8 cellular contexts compared by ENCODE assay signal in genomic region chr18:76491801-76492668, GRCh38. TPM values are rescaled to one million over a fixed set of nuclear protein-coding genes. Genes with fewer than 3 reads are reported as not detected.
DNase-seq lines count a peak whose midpoint lies in the region; ATAC-seq and TF ChIP-seq lines count a peak whose summit lies in the region.

No MANE protein-coding gene starts in this region.

- H3K27me3 ChIP-seq in muscle layer of duodenum (ENCODE audit: low read depth, low read length) = no peaks in the 10 kb centered on the region

- peaks cover 28% of the 10 kb centered on the region for H3K4me1 Mint-ChIP-seq in activated CD8-positive, alpha-beta T cell treated with anti-CD3 and anti-CD28 coated beads for 36 hours (ENCODE audit: low read depth)
- H3K4me1 Mint-ChIP-seq in type B pancreatic cell (ENCODE audit: unreplicated experiment) = peaks cover 37% of the 10 kb centered on the region

- POLR2A ChIA-PET in activated CD8-positive, alpha-beta T cell treated with anti-CD3 and anti-CD28 coated beads for 36 hours (lab: Charles Lee) = interaction anchor here (1.0 kb wide), 1 partner anchor 41 kb away, joined by 3 read pairs; no protein-coding TSS in a partner anchor

- intact Hi-C loops in activated CD8-positive, alpha-beta T cell treated with anti-CD3 and anti-CD28 coated beads for 36 hours (cut with micrococcal nuclease) = no loop called here

- H3K4me3 ChIP-seq in LNCaP clone FGC (ENCODE audit: low read depth, low read length) (peak overlapping the region; percentile 49), muscle layer of duodenum (ENCODE audit: low read depth in 1 of 2, low read length in 2 of 2) (peak overlapping the region; percentile 74 to 96)

- peak overlapping the region; percentile 90 for H3K4me3 Mint-ChIP-seq in activated CD8-positive, alpha-beta T cell treated with anti-CD3 and anti-CD28 coated beads for 36 hours
- H3K4me3 Mint-ChIP-seq in type B pancreatic cell = peak overlapping the region; percentile 89

- peaks cover 3% of the 10 kb centered on the region for H3K36me3 Mint-ChIP-seq in activated CD8-positive, alpha-beta T cell treated with anti-CD3 and anti-CD28 coated beads for 36 hours (ENCODE audit: low read depth)
- no peaks in the 10 kb centered on the region for H3K36me3 Mint-ChIP-seq in type B pancreatic cell

- TF ChIP-seq CTCF in LNCaP clone FGC (IDR thresholded peaks at IDR 0.05; ENCODE audit: control insufficient read depth, extremely low read depth, insufficient read depth) (no peak), type B pancreatic cell (conservative IDR thresholded peaks at IDR 0.05) (no peak)
- TF ChIP-seq CTCF in activated CD8-positive, alpha-beta T cell treated with anti-CD3 and anti-CD28 coated beads for 36 hours (IDR thresholded peaks at IDR 0.05) = no peak

- CTCF ChIA-PET in activated CD8-positive, alpha-beta T cell treated with anti-CD3 and anti-CD28 coated beads for 36 hours (lab: Charles Lee) = no interaction called here

- no peak for TF ChIP-seq POLR2A in erythroblast (IDR thresholded peaks at IDR 0.05; ENCODE audit: low read length)

- H3K27ac Mint-ChIP-seq in activated CD8-positive, alpha-beta T cell treated with anti-CD3 and anti-CD28 coated beads for 36 hours = peak overlapping the region; percentile 85
- H3K27ac Mint-ChIP-seq in type B pancreatic cell = peak overlapping the region; percentile 88

- peak overlapping the region; percentile 92 for H3K27ac ChIP-seq in muscle layer of duodenum (ENCODE audit: low read length)

- H3K9me3 Mint-ChIP-seq in activated CD8-positive, alpha-beta T cell treated with anti-CD3 and anti-CD28 coated beads for 36 hours = no peaks in the 10 kb centered on the region
- H3K9me3 Mint-ChIP-seq in type B pancreatic cell = no peaks in the 10 kb centered on the region

- peaks cover 16 to 22% of the 10 kb centered on the region in 2 donors for H3K4me1 ChIP-seq in muscle layer of duodenum (ENCODE audit: control insufficient read depth in 1 of 2, insufficient read depth in 2 of 2, low read length in 2 of 2)

- peaks cover 40% of the 10 kb centered on the region for H3K27me3 Mint-ChIP-seq in activated CD8-positive, alpha-beta T cell treated with anti-CD3 and anti-CD28 coated beads for 36 hours
- no peaks in the 10 kb centered on the region for H3K27me3 Mint-ChIP-seq in type B pancreatic cell

- H3K9me3 ChIP-seq in muscle layer of duodenum (ENCODE audit: control insufficient read depth in 1 of 2, low read length in 2 of 2) = no peaks in the 10 kb centered on the region

- DNase-seq in NCI-H2196 (lab: John Stamatoyannopoulos, UW; ENCODE audit: unreplicated experiment) (peak; percentile 19), NCI-H2196 treated with DMSO at 0.1 percent for 48 hours (lab: John Stamatoyannopoulos, UW; ENCODE audit: unreplicated experiment) (no peak), LNCaP clone FGC (ENCODE audit: low read depth) (no peak), erythroblast (lab: John Stamatoyannopoulos, UW) (peak; percentile 60 to 74), type B pancreatic cell (ENCODE audit: extremely low spot score, unreplicated experiment) (no peak)
- DNase-seq in activated CD8-positive, alpha-beta T cell treated with anti-CD3 and anti-CD28 coated beads for 36 hours = peak; percentile 47

- no peaks in the 10 kb centered on the region for H3K36me3 ChIP-seq in muscle layer of duodenum (ENCODE audit: control insufficient read depth in 1 of 2, insufficient read depth in 2 of 2, low read length in 2 of 2)

- peak; percentile 6 for ATAC-seq in activated CD8-positive, alpha-beta T cell treated with anti-CD3 and anti-CD28 coated beads for 36 hours
- ATAC-seq in GM18502 (IDR thresholded peaks at IDR 0.05; ENCODE audit: poor library complexity, unreplicated experiment) = no peak

RNA-seq across cellular contexts. Expression of gene ZNF516, which starts 3.0 kb away (rescaled TPM):
- total RNA-seq in activated CD8-positive, alpha-beta T cell treated with anti-CD3 and anti-CD28 coated beads for 36 hours = 10 to 100 TPM in 1 of 2 experiments, 1 to 10 TPM in 1; 7.0 to 10.5 TPM
- total RNA-seq in type B pancreatic cell (ENCODE audit: low replicate concordance) = 34.1 and 71.2 TPM in 2 replicates

Comparison
In these comparisons a context has a peak if more than half of its experiments do, and no peak if none do; other contexts are left out.
1. DNase-seq: peak in NCI-H2196 (single experiment), activated CD8-positive, alpha-beta T cell treated with anti-CD3 and anti-CD28 coated beads for 36 hours (single experiment) and erythroblast (2 of 2); none in NCI-H2196 treated with DMSO at 0.1 percent for 48 hours (single experiment), LNCaP clone FGC (single experiment) and type B pancreatic cell (single experiment).